Comparison of ENCODE assay signal across 8 cellular contexts in the genomic region with DNA sequence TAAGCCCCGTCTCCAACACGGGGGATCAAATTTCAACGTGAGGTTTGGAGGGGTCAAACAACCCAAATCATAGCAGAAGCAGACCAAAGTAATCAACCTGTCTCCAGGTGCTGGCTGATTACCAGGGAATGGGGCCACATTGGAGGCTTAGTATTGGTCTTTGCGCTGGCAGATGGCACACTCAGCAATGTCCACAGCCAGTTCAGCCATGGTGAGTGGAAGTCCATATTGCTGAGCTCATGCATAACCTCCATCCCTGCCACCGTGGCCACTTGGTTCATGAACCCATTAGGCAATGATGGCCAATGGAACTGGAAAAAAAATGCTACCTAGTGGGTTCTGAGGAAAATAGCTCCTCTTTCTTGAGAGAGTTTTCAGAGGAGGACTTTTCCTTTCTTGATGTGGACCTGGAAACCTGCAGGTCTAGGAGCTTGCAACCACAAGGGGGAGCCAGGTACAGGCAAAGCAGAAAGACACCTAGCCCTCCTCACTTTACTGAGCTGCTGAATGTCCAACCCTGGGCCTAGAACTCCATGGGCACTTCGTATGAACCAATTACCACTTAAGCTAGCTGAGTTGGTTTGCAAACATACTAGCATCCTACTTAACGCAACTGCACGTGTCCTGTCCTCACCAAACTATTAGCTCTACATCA.
DNase-seq lines count a peak whose midpoint lies in the region; ATAC-seq and TF ChIP-seq lines count a peak whose summit lies in the region.

No MANE protein-coding gene starts in this region.

- peak; percentile 42 for DNase-seq in SKM-1 (lab: John Stamatoyannopoulos, UW; ENCODE audit: unreplicated experiment)
- DNase-seq in activated naive CD8-positive, alpha-beta T cell treated with anti-CD3 and anti-CD28 coated beads, Interleukin-2, amount 50 U/mL, for 16 hours (ENCODE audit: low read depth, low spot score): peak; percentile 45
- peak; percentile 44 for DNase-seq in iPS DF 4.7 (ENCODE audit: extremely low read depth, low spot score)
- DNase-seq in stimulated activated CD4-positive, alpha-beta T cell treated with anti-CD3 and anti-CD28 coated beads, Interleukin-4, amount 100 ng/mL, for 4 hours: peak; percentile 61 to 64
- no peak for DNase-seq in NCI-H1930 (lab: John Stamatoyannopoulos, UW)

- peak; percentile 71 for TF ChIP-seq CTCF in C4-2B (conservative IDR thresholded peaks at IDR 0.05)

- ATAC-seq in GM18907 (IDR thresholded peaks at IDR 0.05; ENCODE audit: unreplicated experiment) (peak; percentile 94), HG03280 (IDR thresholded peaks at IDR 0.05; ENCODE audit: unreplicated experiment) (peak; percentile 80)

- no peak overlapping the region for H3K27ac ChIP-seq in C4-2B

Comparison
In these comparisons a context has a peak if more than half of its experiments do, and no peak if none do; other contexts are left out.
1. DNase-seq: peak in SKM-1 (single experiment), activated naive CD8-positive, alpha-beta T cell treated with anti-CD3 and anti-CD28 coated beads, Interleukin-2, amount 50 U/mL, for 16 hours (single experiment), iPS DF 4.7 (single experiment) and stimulated activated CD4-positive, alpha-beta T cell treated with anti-CD3 and anti-CD28 coated beads, Interleukin-4, amount 100 ng/mL, for 4 hours (2 of 2); none in NCI-H1930 (0 of 2).